In the genomic region with DNA sequence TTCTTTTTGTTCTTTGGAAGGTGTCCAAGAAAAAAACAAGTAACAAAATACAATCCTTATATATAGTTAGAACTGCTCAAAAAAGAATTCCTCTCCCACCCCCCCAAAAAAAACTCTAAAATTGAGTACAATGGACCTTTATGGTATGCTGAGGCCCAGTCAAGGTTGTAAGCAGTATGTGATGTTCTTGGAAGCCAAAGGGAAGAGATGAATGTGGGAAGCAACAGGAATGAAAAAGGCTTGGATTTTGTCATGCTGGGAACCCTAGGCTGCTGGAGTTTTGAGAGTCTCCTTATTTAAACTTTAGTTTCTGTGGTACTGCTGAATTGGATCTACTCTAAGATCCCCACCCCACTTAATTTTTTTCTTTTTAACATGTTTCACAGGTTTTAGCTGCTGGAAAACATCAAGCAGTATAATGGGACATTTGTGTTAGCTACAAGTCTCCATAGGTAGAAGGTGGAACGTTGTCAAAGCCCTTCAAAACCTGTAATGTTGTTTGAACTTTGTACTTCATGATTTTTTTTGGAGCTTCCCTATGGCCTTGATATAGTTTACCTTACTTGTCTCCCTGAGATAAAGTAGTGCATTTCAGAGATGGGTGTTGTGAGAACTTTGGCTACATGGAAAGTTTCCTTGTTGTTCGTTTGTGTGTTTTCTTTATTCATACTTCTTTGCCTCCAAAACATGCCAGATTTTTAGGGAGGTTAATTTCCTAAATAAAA, we compare ENCODE assay signal across 1 cellular context.
TF ChIP-seq lines count a peak whose summit lies in the region.

No MANE protein-coding gene starts in this region.

TF ChIP-seq in HepG2, 621 proteins besides CTCF, POLR2A, EP300 and RAD21 (continued from another document and continues in another):
- TF ChIP-seq THAP9 (CRISPR knock-in tag; IDR thresholded peaks at IDR 0.05; ENCODE audit: borderline replicate concordance) (no peak), ZNF740 (CRISPR knock-in tag; IDR thresholded peaks at IDR 0.05) (no peak), PLRG1 (conservative IDR thresholded peaks at IDR 0.05) (no peak), NFRKB (IDR thresholded peaks at IDR 0.05) (no peak), KDM1A (CRISPR knock-in tag; IDR thresholded peaks at IDR 0.05) (no peak), TBL1XR1 (IDR thresholded peaks at IDR 0.05; ENCODE audit: borderline replicate concordance, low read length, partially characterized antibody) (no peak), SMC3 (IDR thresholded peaks at IDR 0.05; ENCODE audit: low read length) (no peak), ZFY (CRISPR knock-in tag; IDR thresholded peaks at IDR 0.05) (no peak; the same call in 1 of the 2 replicates), ZNF616 (CRISPR knock-in tag; IDR thresholded peaks at IDR 0.05; ENCODE audit: low read depth) (no peak), ZNF580 (CRISPR knock-in tag; IDR thresholded peaks at IDR 0.05; ENCODE audit: borderline replicate concordance, low read depth) (no peak), ZBTB37 (CRISPR knock-in tag; IDR thresholded peaks at IDR 0.05) (no peak), HMG20A (CRISPR knock-in tag; IDR thresholded peaks at IDR 0.05; ENCODE audit: borderline replicate concordance) (peak; percentile 74; the same call in 1 of the 2 replicates), ZNF839 (CRISPR knock-in tag; IDR thresholded peaks at IDR 0.05; ENCODE audit: borderline replicate concordance) (no peak), YEATS2 (CRISPR knock-in tag; IDR thresholded peaks at IDR 0.05; ENCODE audit: borderline replicate concordance) (no peak), TBP (CRISPR knock-in tag; IDR thresholded peaks at IDR 0.05) (no peak), KAT7 (CRISPR knock-in tag; IDR thresholded peaks at IDR 0.05; ENCODE audit: borderline replicate concordance) (no peak), SOX5 (CRISPR knock-in tag; IDR thresholded peaks at IDR 0.05; ENCODE audit: borderline replicate concordance) (peak; percentile 44; the same call in 1 of the 2 replicates), SNAPC2 (CRISPR knock-in tag; IDR thresholded peaks at IDR 0.05) (no peak), FOXA3 (CRISPR knock-in tag; IDR thresholded peaks at IDR 0.05) (peak; percentile 41; the same call in 1 of the 2 replicates), FOXK1 (CRISPR knock-in tag; IDR thresholded peaks at IDR 0.05; ENCODE audit: borderline replicate concordance, low read depth) (no peak), MAFG (CRISPR knock-in tag; IDR thresholded peaks at IDR 0.05) (no peak), HOMEZ (CRISPR knock-in tag; IDR thresholded peaks at IDR 0.05; ENCODE audit: low read depth) (peak; percentile 38; the same call in 1 of the 2 replicates), FOXM1 (CRISPR knock-in tag; IDR thresholded peaks at IDR 0.05) (no peak), AGO2 (optimal IDR thresholded peaks at IDR 0.05; ENCODE audit: low read depth, low read length) (no peak), ZNF337 (CRISPR knock-in tag; IDR thresholded peaks at IDR 0.05; ENCODE audit: borderline replicate concordance, low read depth) (no peak), PPARG (CRISPR knock-in tag; conservative IDR thresholded peaks at IDR 0.05) (peak; percentile 80), ZNF343 (CRISPR knock-in tag; IDR thresholded peaks at IDR 0.05) (no peak), REPIN1 (CRISPR knock-in tag; IDR thresholded peaks at IDR 0.05; ENCODE audit: borderline replicate concordance, low read depth) (no peak), NFE2L1 (CRISPR knock-in tag; IDR thresholded peaks at IDR 0.05; ENCODE audit: borderline replicate concordance) (no peak), ZFP36 (IDR thresholded peaks at IDR 0.05; ENCODE audit: borderline replicate concordance, low read depth, low read length, partially characterized antibody) (no peak), JDP2 (CRISPR knock-in tag; IDR thresholded peaks at IDR 0.05; ENCODE audit: borderline replicate concordance) (no peak), ZBTB43 (CRISPR knock-in tag; conservative IDR thresholded peaks at IDR 0.05) (no peak), REL (CRISPR knock-in tag; conservative IDR thresholded peaks at IDR 0.05) (no peak), KAT8 (CRISPR knock-in tag; IDR thresholded peaks at IDR 0.05) (0 out of 2 replicates have a peak, but pooled peaks have one; percentile 23), MBD4 (IDR thresholded peaks at IDR 0.05; ENCODE audit: borderline replicate concordance, low read length) (no peak), ELF4 (CRISPR knock-in tag; IDR thresholded peaks at IDR 0.05; ENCODE audit: borderline replicate concordance) (no peak), ZNF761 (CRISPR knock-in tag; conservative IDR thresholded peaks at IDR 0.05) (no peak), THAP11 (CRISPR knock-in tag; IDR thresholded peaks at IDR 0.05) (no peak), ERF (CRISPR knock-in tag; IDR thresholded peaks at IDR 0.05) (no peak), TERF1 (CRISPR knock-in tag; IDR thresholded peaks at IDR 0.05) (no peak), RNF2 (conservative IDR thresholded peaks at IDR 0.05; ENCODE audit: low read depth) (no peak), TEAD2 (CRISPR knock-in tag; IDR thresholded peaks at IDR 0.05) (no peak), MXI1 (IDR thresholded peaks at IDR 0.05; ENCODE audit: borderline replicate concordance, low read depth, low read length) (no peak)
- TF ChIP-seq, protein P1, sequence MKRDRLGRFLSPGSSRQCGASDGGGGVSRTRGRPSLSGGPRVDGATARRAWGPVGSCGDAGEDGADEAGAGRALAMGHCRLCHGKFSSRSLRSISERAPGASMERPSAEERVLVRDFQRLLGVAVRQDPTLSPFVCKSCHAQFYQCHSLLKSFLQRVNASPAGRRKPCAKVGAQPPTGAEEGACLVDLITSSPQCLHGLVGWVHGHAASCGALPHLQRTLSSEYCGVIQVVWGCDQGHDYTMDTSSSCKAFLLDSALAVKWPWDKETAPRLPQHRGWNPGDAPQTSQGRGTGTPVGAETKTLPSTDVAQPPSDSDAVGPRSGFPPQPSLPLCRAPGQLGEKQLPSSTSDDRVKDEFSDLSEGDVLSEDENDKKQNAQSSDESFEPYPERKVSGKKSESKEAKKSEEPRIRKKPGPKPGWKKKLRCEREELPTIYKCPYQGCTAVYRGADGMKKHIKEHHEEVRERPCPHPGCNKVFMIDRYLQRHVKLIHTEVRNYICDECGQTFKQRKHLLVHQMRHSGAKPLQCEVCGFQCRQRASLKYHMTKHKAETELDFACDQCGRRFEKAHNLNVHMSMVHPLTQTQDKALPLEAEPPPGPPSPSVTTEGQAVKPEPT (CRISPR knock-in tag; IDR thresholded peaks at IDR 0.05; ENCODE audit: low read depth), result no peak
- TF ChIP-seq, protein P2, sequence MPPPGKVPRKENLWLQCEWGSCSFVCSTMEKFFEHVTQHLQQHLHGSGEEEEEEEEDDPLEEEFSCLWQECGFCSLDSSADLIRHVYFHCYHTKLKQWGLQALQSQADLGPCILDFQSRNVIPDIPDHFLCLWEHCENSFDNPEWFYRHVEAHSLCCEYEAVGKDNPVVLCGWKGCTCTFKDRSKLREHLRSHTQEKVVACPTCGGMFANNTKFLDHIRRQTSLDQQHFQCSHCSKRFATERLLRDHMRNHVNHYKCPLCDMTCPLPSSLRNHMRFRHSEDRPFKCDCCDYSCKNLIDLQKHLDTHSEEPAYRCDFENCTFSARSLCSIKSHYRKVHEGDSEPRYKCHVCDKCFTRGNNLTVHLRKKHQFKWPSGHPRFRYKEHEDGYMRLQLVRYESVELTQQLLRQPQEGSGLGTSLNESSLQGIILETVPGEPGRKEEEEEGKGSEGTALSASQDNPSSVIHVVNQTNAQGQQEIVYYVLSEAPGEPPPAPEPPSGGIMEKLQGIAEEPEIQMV (CRISPR knock-in tag; IDR thresholded peaks at IDR 0.05; ENCODE audit: low read depth), result no peak
- TF ChIP-seq, protein P3, sequence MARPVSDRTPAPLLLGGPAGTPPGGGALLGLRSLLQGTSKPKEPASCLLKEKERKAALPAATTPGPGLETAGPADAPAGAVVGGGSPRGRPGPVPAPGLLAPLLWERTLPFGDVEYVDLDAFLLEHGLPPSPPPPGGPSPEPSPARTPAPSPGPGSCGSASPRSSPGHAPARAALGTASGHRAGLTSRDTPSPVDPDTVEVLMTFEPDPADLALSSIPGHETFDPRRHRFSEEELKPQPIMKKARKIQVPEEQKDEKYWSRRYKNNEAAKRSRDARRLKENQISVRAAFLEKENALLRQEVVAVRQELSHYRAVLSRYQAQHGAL (CRISPR knock-in tag; IDR thresholded peaks at IDR 0.05; ENCODE audit: not compliant biosample characterization), result no peak
- TF ChIP-seq, protein P4, sequence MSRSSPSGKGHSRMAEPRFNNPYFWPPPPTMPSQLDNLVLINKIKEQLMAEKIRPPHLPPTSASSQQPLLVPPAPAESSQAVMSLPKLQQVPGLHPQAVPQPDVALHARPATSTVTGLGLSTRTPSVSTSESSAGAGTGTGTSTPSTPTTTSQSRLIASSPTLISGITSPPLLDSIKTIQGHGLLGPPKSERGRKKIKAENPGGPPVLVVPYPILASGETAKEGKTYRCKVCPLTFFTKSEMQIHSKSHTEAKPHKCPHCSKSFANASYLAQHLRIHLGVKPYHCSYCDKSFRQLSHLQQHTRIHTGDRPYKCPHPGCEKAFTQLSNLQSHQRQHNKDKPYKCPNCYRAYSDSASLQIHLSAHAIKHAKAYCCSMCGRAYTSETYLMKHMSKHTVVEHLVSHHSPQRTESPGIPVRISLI (CRISPR knock-in tag; IDR thresholded peaks at IDR 0.05; ENCODE audit: borderline replicate concordance), result peak; percentile 83; the same call in 1 of the 2 replicates
- TF ChIP-seq, protein P5, sequence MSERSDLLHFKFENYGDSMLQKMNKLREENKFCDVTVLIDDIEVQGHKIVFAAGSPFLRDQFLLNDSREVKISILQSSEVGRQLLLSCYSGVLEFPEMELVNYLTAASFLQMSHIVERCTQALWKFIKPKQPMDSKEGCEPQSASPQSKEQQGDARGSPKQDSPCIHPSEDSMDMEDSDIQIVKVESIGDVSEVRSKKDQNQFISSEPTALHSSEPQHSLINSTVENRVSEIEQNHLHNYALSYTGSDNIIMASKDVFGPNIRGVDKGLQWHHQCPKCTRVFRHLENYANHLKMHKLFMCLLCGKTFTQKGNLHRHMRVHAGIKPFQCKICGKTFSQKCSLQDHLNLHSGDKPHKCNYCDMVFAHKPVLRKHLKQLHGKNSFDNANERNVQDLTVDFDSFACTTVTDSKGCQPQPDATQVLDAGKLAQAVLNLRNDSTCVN (CRISPR knock-in tag; IDR thresholded peaks at IDR 0.05; ENCODE audit: borderline replicate concordance), result no peak
